ENCODE assay signal across 20 cellular contexts in the genomic region with DNA sequence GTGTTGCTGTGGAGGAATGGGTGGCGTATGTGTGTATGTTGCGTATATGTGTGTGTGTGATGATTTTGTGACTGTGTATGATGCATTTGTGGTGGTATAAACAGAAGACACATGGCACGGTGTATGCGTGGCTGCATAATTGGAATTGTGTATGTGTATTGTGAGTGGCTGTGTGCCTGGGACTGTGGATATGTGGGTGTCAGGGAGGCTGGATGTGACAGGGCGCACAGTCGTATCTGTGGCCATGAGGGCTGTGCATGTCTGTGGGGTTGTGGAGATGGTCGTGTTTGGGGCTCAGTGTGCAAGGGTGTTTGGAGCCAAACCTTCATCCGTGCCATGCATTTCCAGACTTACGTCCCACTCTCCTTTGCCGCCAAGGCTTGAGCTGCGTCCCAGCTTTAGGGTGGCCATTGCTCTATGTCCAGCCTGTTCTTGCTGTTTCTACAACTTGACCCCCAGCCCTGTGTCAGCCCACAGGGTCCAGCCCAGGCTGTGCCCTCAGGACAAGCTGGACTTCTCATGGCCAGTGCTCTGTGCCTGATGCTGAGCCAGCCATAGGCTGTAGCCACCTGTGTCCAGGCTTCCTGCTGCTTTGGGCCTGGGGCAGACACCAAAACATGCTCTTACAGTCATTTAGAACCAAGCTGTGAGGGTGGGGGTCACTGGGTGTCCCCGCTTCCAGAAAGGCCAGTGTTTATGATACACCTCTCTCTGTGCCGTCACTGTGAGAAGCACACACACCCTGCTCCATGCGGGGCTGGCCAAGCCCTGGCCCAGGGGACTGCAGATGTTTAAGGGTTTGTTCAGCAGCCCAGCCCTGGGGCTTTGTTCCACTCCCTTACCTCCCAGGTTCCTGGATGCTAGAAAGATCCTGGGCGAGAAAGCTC.
DNase-seq lines count a peak whose midpoint lies in the region; ATAC-seq, FAIRE-seq and TF ChIP-seq lines count a peak whose summit lies in the region.
"Had no signal": no experiment of that assay in that cellular context is flagged by ENCODE, and none has a peak within 500 bp of the region (broad histone marks: within the 10 kb centered on the region; RNA-seq: fewer than 3 reads in every experiment).

No MANE protein-coding gene starts in this region.

- H3K27ac ChIP-seq in heart right ventricle (peak overlapping the region in 6 of 10 donors; percentile 33 to 85 (median 44)), H1 (ENCODE audit: low read depth, low read length) (no peak overlapping the region), psoas muscle (peak overlapping the region; percentile 9), vagina (peak overlapping the region; percentile 83)
- H3K27ac ChIP-seq: thyroid gland, VCaP had no signal

- peaks cover 0 to 75% (median 8%) of the 10 kb centered on the region in 9 donors for H3K36me3 ChIP-seq in heart right ventricle
- H3K36me3 ChIP-seq in H1 (ENCODE audit: control insufficient read depth in 2 of 4, insufficient read depth in 4 of 4, low read length in 3 of 4): peaks cover 0 to 5% (median 0%) of the 10 kb centered on the region in 4 experiments; a peak in 2 of 8 replicates
- peaks cover under 1 to 49% of the 10 kb centered on the region in 2 donors for H3K36me3 ChIP-seq in psoas muscle (ENCODE audit: insufficient read depth in 1 of 2, low read depth in 1 of 2)
- H3K36me3 ChIP-seq in vagina: peaks cover 0 to 28% of the 10 kb centered on the region in 2 donors

- H3K4me1 ChIP-seq in heart right ventricle: peaks cover 42 to 73% (median 68%) of the 10 kb centered on the region in 9 donors
- H3K4me1 ChIP-seq in H1 (replicated peaks in 1 of 4; ENCODE audit: control insufficient read depth in 3 of 4, insufficient read depth in 4 of 4, low read length in 3 of 4): no peaks in the 10 kb centered on the region; a peak in 1 of 7 replicates
- H3K4me1 ChIP-seq in psoas muscle: peaks cover 60% of the 10 kb centered on the region
- H3K4me1 ChIP-seq in vagina: peaks cover 79% of the 10 kb centered on the region

- H3K79me2 ChIP-seq in H1 (ENCODE audit: control insufficient read depth in 1 of 2, insufficient read depth in 2 of 2, low read length in 2 of 2): no peaks in the 10 kb centered on the region

- H2AFZ ChIP-seq in H1 (ENCODE audit: low read length): no peak overlapping the region

- CTCF ChIA-PET in H1 (lab: Charles Lee; ENCODE audit: partially characterized antibody): interaction anchor here (0.8 to 10.9 kb wide), 15 partner anchors 9 to 92 kb away, joined by 3 to 114 read pairs (median 5); no protein-coding TSS in a partner anchor

- 92 to 94% methylated on average over 15 of the region's 15 CpGs for whole genome bisulfite sequencing in heart right ventricle, 2 donors
- 90 to 100% methylated on average over 1 to 15 of the region's 15 CpGs for WGBS in H1 (ENCODE audit: extremely low coverage in 1 of 2, insufficient coverage in 1 of 2, insufficient read length in 1 of 2, insufficient replicate concordance in 2 of 2, low coverage in 1 of 2, low lambda C conversion rate in 2 of 2, missing lambda C conversion rate in 1 of 2), 2 experiments
- 85 to 89% (median 86%) methylated on average over 15 of the region's 15 CpGs for WGBS in psoas muscle, 3 donors

- no peak overlapping the region for H4K5ac ChIP-seq in H1 (ENCODE audit: insufficient read length, low read depth, low read length)

- H3K9ac ChIP-seq in H1 (replicated peaks in 1 of 4; ENCODE audit: extremely low read depth in 1 of 4, low read depth in 3 of 4, low read length in 3 of 4): no peak overlapping the region

- FAIRE-seq in H1 (lab: Jason Lieb, UNC): no peak
- FAIRE-seq: A204.1, bronchial epithelial cell had no signal

- intact Hi-C loops in heart right ventricle (cut with DNase I) (loop anchor here in 1 of 10 donors (10.0 kb wide), 1 partner anchor 1616 kb away; no protein-coding TSS in a partner anchor), Right ventricle myocardium inferior (cut with DNase I) (no loop called here), psoas muscle (cut with DNase I) (no loop called here), vagina (cut with DNase I) (no loop called here)

- no peak for TF ChIP-seq POLR2A in H1 (IDR thresholded peaks at IDR 0.05; ENCODE audit: control extremely low read depth in 1 of 2, low read depth in 2 of 2, low read length in 2 of 2)
- TF ChIP-seq POLR2A in vagina (IDR thresholded peaks at IDR 0.05): no peak

- ATAC-seq in heart right ventricle: no peak
- no peak for ATAC-seq in Right ventricle myocardium inferior
- no peak for ATAC-seq in psoas muscle
- no peak for ATAC-seq in HG03025 (IDR thresholded peaks at IDR 0.05; ENCODE audit: low FRiP score, unreplicated experiment)
- ATAC-seq: T-cell had no signal

- H3K14ac ChIP-seq in H1 (ENCODE audit: insufficient read length): no peak overlapping the region

- H4K20me1 ChIP-seq in H1 (replicated peaks in 1 of 2; ENCODE audit: control insufficient read depth in 1 of 2, insufficient read depth in 2 of 2, low read length in 2 of 2): no peaks in the 10 kb centered on the region

- peak overlapping the region; percentile 88 for H4K91ac ChIP-seq in H1 (replicated peaks; ENCODE audit: insufficient read length, low read length)

- TF ChIP-seq EP300 in H1 (IDR thresholded peaks at IDR 0.05; ENCODE audit: borderline replicate concordance in 1 of 2, low read depth in 2 of 2, low read length in 2 of 2): no peak

- H3K23me2 ChIP-seq in H1 (ENCODE audit: low read depth, low read length): no peaks in the 10 kb centered on the region; the same call in 1 of the 2 replicates

- POLR2A ChIA-PET in H1 (lab: Charles Lee; ENCODE audit: partially characterized antibody): interaction anchor here (1.6 kb wide), 1 partner anchor 38 kb away, joined by 4 read pairs; no protein-coding TSS in a partner anchor

- H3K79me1 ChIP-seq in H1 (ENCODE audit: low read depth, low read length): no peaks in the 10 kb centered on the region

- no peak overlapping the region for H3K4me2 ChIP-seq in H1 (ENCODE audit: insufficient read depth in 1 of 2, low read depth in 2 of 2, low read length in 2 of 2)

- H2BK12ac ChIP-seq in H1 (ENCODE audit: low read depth, low read length): 0 out of 2 replicates have a peak overlapping the region, but pooled peaks have one; percentile 63

- H3K27me3 ChIP-seq in heart right ventricle (no peaks in the 10 kb centered on the region), H1 (replicated peaks in 1 of 4; ENCODE audit: control insufficient read depth in 3 of 4, extremely low read depth in 1 of 4, insufficient read depth in 3 of 4, low read length in 3 of 4) (no peaks in the 10 kb centered on the region), psoas muscle (ENCODE audit: insufficient read depth in 3 of 3, low read length in 2 of 3) (no peaks in the 10 kb centered on the region), vagina (no peaks in the 10 kb centered on the region)
- H3K27me3 ChIP-seq: thyroid gland had no signal

- no peak for TF ChIP-seq RAD21 in H1 (IDR thresholded peaks at IDR 0.05 in 1 of 2, conservative IDR thresholded peaks at IDR 0.05 in 1 of 2; ENCODE audit: low read depth in 2 of 2, low read length in 2 of 2)

- H2BK15ac ChIP-seq in H1 (ENCODE audit: low read length): peak overlapping the region; percentile 61; the same call in 1 of the 2 replicates

- H3K9me3 ChIP-seq in heart right ventricle (no peaks in the 10 kb centered on the region), H1 (ENCODE audit: insufficient read depth in 2 of 2, low read depth in 1 of 2, low read length in 1 of 2) (no peaks in the 10 kb centered on the region), psoas muscle (no peaks in the 10 kb centered on the region), vagina (no peaks in the 10 kb centered on the region)
- H3K9me3 ChIP-seq: thyroid gland had no signal

- no peak overlapping the region for H3K56ac ChIP-seq in H1 (replicated peaks; ENCODE audit: insufficient read length, low read depth, low read length)

- no peak overlapping the region for H2BK120ac ChIP-seq in H1 (replicated peaks; ENCODE audit: low read depth, low read length)

- H4K8ac ChIP-seq in H1 (ENCODE audit: extremely low read depth, insufficient read depth, low read length): peak overlapping the region; percentile 17; the same call in 1 of the 2 replicates

- DNase-seq in heart right ventricle (no peak), Right ventricle myocardium inferior (ENCODE audit: missing footprints) (no peak), H1 (ENCODE audit: low read depth in 1 of 2, low spot score in 2 of 2) (no peak), psoas muscle (no peak), vagina (ENCODE audit: extremely low spot score in 2 of 2) (no peak), NCI-H187 treated with DMSO at 0.1 percent for 48 hours (lab: John Stamatoyannopoulos, UW) (no peak)
- no peak for DNase-seq in activated CD4-positive, alpha-beta T cell treated with anti-CD3 and anti-CD28 coated beads, Interleukin-2, amount 50 U/mL, for 4 hours
- DNase-seq: activated CD4-positive, alpha-beta memory T cell treated with anti-CD3 and anti-CD28 coated beads for 36 hours; activated T-cell treated with anti-CD3 and anti-CD28 coated beads, Interleukin-2, amount 50 U/mL, for 1 hour; DMS79; effector CD8-positive, alpha-beta T cell; kidney glomerular epithelial cell; NCI-H1930; NCI-H510A; T-cell; thyroid gland had no signal

- H3K4me3 ChIP-seq in heart right ventricle (no peak overlapping the region), H1 (ENCODE audit: extremely low read depth in 1 of 4, insufficient read depth in 2 of 4, low read depth in 3 of 4, low read length in 4 of 4) (no peak overlapping the region), psoas muscle (no peak overlapping the region), vagina (no peak overlapping the region)
- H3K4me3 ChIP-seq: thyroid gland had no signal

- H3K23ac ChIP-seq in H1 (ENCODE audit: insufficient read length): no peak overlapping the region

- peak overlapping the region; percentile 40; the same call in 1 of the 2 replicates for H2AK5ac ChIP-seq in H1 (ENCODE audit: low read depth, low read length)

- peak overlapping the region; percentile 76 for H3K4ac ChIP-seq in H1 (replicated peaks; ENCODE audit: insufficient read length, low read depth, low read length)

- 0 out of 2 replicates have a peak overlapping the region, but pooled peaks have one; percentile 13 for H2BK20ac ChIP-seq in H1 (ENCODE audit: low read length)

- H3K18ac ChIP-seq in H1 (ENCODE audit: extremely low read depth, low read length): no peak overlapping the region; the same call in 1 of the 2 replicates

- TF ChIP-seq CTCF in heart right ventricle (IDR thresholded peaks at IDR 0.05): no peak
- no peak for TF ChIP-seq CTCF in H1 (IDR thresholded peaks at IDR 0.05; ENCODE audit: control extremely low read depth in 1 of 3, insufficient read depth in 1 of 3, low read depth in 1 of 3, low read length in 3 of 3)
- TF ChIP-seq CTCF in psoas muscle (IDR thresholded peaks at IDR 0.05): no peak
- TF ChIP-seq CTCF in vagina (IDR thresholded peaks at IDR 0.05): no peak

- H2BK5ac ChIP-seq in H1 (ENCODE audit: low read depth, low read length): peak overlapping the region; percentile 66; the same call in 1 of the 2 replicates

TF ChIP-seq in H1, 55 proteins besides CTCF, POLR2A, EP300 and RAD21 (continues in another document):
- TF ChIP-seq RNF2 (IDR thresholded peaks at IDR 0.05; ENCODE audit: borderline replicate concordance, low read depth, low read length, missing control alignments, poor library complexity, severe bottlenecking) (no peak), NRF1 (IDR thresholded peaks at IDR 0.05; ENCODE audit: low read depth, low read length) (no peak), POU5F1 (IDR thresholded peaks at IDR 0.05; ENCODE audit: low read depth, low read length) (no peak), SRF (IDR thresholded peaks at IDR 0.05; ENCODE audit: low read depth, low read length) (no peak)
